In the genomic region with DNA sequence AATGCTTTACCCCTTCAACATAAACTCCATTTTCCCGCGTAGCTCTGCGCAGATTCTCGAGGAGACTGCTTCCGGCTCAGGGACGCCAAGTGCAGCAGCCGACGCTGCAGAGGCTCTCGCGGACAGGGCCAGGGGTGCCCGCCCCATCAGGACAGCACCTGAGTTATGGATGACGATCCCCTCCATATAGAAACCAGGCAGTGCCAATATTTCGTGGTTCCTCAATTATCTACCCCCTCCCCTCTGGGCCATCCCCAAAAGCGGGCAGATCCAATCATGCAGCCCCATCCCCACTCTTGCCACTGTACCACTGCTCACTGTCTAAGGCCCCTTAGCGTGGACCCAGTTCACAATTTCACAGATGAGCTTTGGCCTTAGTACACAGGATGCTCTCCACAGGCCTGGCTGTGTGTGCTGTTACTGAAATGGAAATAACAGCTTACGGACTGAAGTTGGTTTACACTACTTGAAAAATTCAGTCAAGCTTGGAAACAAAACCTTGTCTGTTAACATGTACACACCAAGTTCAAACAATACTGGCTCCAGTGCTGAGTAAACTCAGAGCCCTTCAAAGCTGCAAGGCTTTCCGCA, we compare ENCODE assay signal across 1 cellular context.
TF ChIP-seq lines count a peak whose summit lies in the region.

No MANE protein-coding gene starts in this region.

TF ChIP-seq in HepG2, 621 proteins besides CTCF, POLR2A, EP300 and RAD21 (continued from another document and continues in another):
- peak; percentile 64; the same call in 1 of the 2 replicates for TF ChIP-seq ZHX2 (IDR thresholded peaks at IDR 0.05; ENCODE audit: low read depth)
- 0 out of 2 replicates have a peak, but pooled peaks have one; percentile 37 for TF ChIP-seq ZHX2 (CRISPR knock-in tag; IDR thresholded peaks at IDR 0.05; ENCODE audit: borderline replicate concordance)
- TF ChIP-seq SKI (IDR thresholded peaks at IDR 0.05; ENCODE audit: partially characterized antibody) = peak; percentile 75
- TF ChIP-seq KDM5B (CRISPR knock-in tag; IDR thresholded peaks at IDR 0.05; ENCODE audit: borderline replicate concordance) = peak; percentile 38; the same call in 1 of the 2 replicates
- no peak for TF ChIP-seq CC2D1A (CRISPR knock-in tag; IDR thresholded peaks at IDR 0.05)
- TF ChIP-seq KLF6 (CRISPR knock-in tag; IDR thresholded peaks at IDR 0.05) = no peak
- TF ChIP-seq KDM2A (CRISPR knock-in tag; IDR thresholded peaks at IDR 0.05; ENCODE audit: borderline replicate concordance, low read depth) = peak; percentile 37; the same call in 1 of the 2 replicates
- 0 out of 2 replicates have a peak, but pooled peaks have one; percentile 13 for TF ChIP-seq ELF1 (CRISPR knock-in tag; IDR thresholded peaks at IDR 0.05)
- TF ChIP-seq MTF1 (CRISPR knock-in tag; IDR thresholded peaks at IDR 0.05) = no peak
- TF ChIP-seq, protein P1, sequence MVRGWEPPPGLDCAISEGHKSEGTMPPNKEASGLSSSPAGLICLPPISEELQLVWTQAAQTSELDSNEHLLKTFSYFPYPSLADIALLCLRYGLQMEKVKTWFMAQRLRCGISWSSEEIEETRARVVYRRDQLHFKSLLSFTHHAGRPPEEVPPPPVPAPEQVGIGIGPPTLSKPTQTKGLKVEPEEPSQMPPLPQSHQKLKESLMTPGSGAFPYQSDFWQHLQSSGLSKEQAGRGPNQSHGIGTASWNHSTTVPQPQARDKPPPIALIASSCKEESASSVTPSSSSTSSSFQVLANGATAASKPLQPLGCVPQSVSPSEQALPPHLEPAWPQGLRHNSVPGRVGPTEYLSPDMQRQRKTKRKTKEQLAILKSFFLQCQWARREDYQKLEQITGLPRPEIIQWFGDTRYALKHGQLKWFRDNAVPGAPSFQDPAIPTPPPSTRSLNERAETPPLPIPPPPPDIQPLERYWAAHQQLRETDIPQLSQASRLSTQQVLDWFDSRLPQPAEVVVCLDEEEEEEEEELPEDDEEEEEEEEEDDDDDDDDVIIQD (CRISPR knock-in tag; IDR thresholded peaks at IDR 0.05; ENCODE audit: low read depth) = peak; percentile 76; the same call in 1 of the 2 replicates
- TF ChIP-seq ISL2 (CRISPR knock-in tag; IDR thresholded peaks at IDR 0.05) = peak; percentile 91; the same call in 1 of the 2 replicates
- TF ChIP-seq RXRA (CRISPR knock-in tag; IDR thresholded peaks at IDR 0.05) = peak; percentile 81; the same call in 1 of the 2 replicates
- 0 out of 4 replicates have a peak, but pooled peaks of 1 of the 2 experiments have one; percentile 42 for TF ChIP-seq HMGXB4 (CRISPR knock-in tag; IDR thresholded peaks at IDR 0.05; ENCODE audit: borderline replicate concordance in 1 of 2, low read depth in 1 of 2)
- TF ChIP-seq ZNF772 (CRISPR knock-in tag; IDR thresholded peaks at IDR 0.05) = peak; percentile 82; the same call in 1 of the 2 replicates
- TF ChIP-seq ZBTB4 (CRISPR knock-in tag; IDR thresholded peaks at IDR 0.05; ENCODE audit: borderline replicate concordance) = peak; percentile 38; the same call in 1 of the 2 replicates
- TF ChIP-seq SOX5 (CRISPR knock-in tag; IDR thresholded peaks at IDR 0.05; ENCODE audit: borderline replicate concordance) = peak; percentile 95
- TF ChIP-seq RNF2 (conservative IDR thresholded peaks at IDR 0.05; ENCODE audit: low read depth) = no peak
- peak; percentile 90 for TF ChIP-seq RXRB (CRISPR knock-in tag; IDR thresholded peaks at IDR 0.05; ENCODE audit: borderline replicate concordance)
- TF ChIP-seq EHMT2 (IDR thresholded peaks at IDR 0.05; ENCODE audit: borderline replicate concordance, low read depth, low read length) = no peak; the same call in 1 of the 2 replicates
- TF ChIP-seq ZZZ3 (CRISPR knock-in tag; IDR thresholded peaks at IDR 0.05; ENCODE audit: borderline replicate concordance) = no peak
- TF ChIP-seq, protein P2, sequence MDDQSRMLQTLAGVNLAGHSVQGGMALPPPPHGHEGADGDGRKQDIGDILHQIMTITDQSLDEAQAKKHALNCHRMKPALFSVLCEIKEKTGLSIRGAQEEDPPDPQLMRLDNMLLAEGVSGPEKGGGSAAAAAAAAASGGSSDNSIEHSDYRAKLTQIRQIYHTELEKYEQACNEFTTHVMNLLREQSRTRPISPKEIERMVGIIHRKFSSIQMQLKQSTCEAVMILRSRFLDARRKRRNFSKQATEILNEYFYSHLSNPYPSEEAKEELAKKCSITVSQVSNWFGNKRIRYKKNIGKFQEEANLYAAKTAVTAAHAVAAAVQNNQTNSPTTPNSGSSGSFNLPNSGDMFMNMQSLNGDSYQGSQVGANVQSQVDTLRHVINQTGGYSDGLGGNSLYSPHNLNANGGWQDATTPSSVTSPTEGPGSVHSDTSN (CRISPR knock-in tag; IDR thresholded peaks at IDR 0.05; ENCODE audit: borderline replicate concordance) = 0 out of 2 replicates have a peak, but pooled peaks have one; percentile 30
- TF ChIP-seq TBX2 (CRISPR knock-in tag; IDR thresholded peaks at IDR 0.05; ENCODE audit: borderline replicate concordance) = peak; percentile 83
- TF ChIP-seq MEIS1 (CRISPR knock-in tag; IDR thresholded peaks at IDR 0.05; ENCODE audit: borderline replicate concordance) = no peak
- no peak for TF ChIP-seq POLR2G (IDR thresholded peaks at IDR 0.05; ENCODE audit: low read depth, low read length)
- TF ChIP-seq ZSCAN21 (CRISPR knock-in tag; IDR thresholded peaks at IDR 0.05; ENCODE audit: borderline replicate concordance) = peak; percentile 37; the same call in 1 of the 2 replicates
- no peak for TF ChIP-seq KDM5A (IDR thresholded peaks at IDR 0.05; ENCODE audit: borderline replicate concordance, low read length)
- TF ChIP-seq ZFP90 (CRISPR knock-in tag; IDR thresholded peaks at IDR 0.05; ENCODE audit: borderline replicate concordance) = peak; percentile 86; the same call in 1 of the 2 replicates
- TF ChIP-seq, protein P3, sequence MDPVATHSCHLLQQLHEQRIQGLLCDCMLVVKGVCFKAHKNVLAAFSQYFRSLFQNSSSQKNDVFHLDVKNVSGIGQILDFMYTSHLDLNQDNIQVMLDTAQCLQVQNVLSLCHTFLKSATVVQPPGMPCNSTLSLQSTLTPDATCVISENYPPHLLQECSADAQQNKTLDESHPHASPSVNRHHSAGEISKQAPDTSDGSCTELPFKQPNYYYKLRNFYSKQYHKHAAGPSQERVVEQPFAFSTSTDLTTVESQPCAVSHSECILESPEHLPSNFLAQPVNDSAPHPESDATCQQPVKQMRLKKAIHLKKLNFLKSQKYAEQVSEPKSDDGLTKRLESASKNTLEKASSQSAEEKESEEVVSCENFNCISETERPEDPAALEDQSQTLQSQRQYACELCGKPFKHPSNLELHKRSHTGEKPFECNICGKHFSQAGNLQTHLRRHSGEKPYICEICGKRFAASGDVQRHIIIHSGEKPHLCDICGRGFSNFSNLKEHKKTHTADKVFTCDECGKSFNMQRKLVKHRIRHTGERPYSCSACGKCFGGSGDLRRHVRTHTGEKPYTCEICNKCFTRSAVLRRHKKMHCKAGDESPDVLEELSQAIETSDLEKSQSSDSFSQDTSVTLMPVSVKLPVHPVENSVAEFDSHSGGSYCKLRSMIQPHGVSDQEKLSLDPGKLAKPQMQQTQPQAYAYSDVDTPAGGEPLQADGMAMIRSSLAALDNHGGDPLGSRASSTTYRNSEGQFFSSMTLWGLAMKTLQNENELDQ (CRISPR knock-in tag; IDR thresholded peaks at IDR 0.05; ENCODE audit: borderline replicate concordance) = 0 out of 2 replicates have a peak, but pooled peaks have one; percentile 16
- TF ChIP-seq ZNF766 (CRISPR knock-in tag; IDR thresholded peaks at IDR 0.05; ENCODE audit: borderline replicate concordance) = 0 out of 2 replicates have a peak, but pooled peaks have one; percentile 49
- no peak for TF ChIP-seq TRIM24 (CRISPR knock-in tag; IDR thresholded peaks at IDR 0.05)
- 0 out of 2 replicates have a peak, but pooled peaks have one; percentile 60 for TF ChIP-seq BRCA1 (CRISPR knock-in tag; IDR thresholded peaks at IDR 0.05)
- TF ChIP-seq, protein P4, sequence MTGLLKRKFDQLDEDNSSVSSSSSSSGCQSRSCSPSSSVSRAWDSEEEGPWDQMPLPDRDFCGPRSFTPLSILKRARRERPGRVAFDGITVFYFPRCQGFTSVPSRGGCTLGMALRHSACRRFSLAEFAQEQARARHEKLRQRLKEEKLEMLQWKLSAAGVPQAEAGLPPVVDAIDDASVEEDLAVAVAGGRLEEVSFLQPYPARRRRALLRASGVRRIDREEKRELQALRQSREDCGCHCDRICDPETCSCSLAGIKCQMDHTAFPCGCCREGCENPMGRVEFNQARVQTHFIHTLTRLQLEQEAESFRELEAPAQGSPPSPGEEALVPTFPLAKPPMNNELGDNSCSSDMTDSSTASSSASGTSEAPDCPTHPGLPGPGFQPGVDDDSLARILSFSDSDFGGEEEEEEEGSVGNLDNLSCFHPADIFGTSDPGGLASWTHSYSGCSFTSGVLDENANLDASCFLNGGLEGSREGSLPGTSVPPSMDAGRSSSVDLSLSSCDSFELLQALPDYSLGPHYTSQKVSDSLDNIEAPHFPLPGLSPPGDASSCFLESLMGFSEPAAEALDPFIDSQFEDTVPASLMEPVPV (CRISPR knock-in tag; IDR thresholded peaks at IDR 0.05) = peak; percentile 43; the same call in 1 of the 2 replicates
- TF ChIP-seq FOXJ3 (CRISPR knock-in tag; IDR thresholded peaks at IDR 0.05; ENCODE audit: borderline replicate concordance) = peak; percentile 86
- peak; percentile 28; the same call in 1 of the 2 replicates for TF ChIP-seq ONECUT2 (CRISPR knock-in tag; IDR thresholded peaks at IDR 0.05)
